In genomic region chr2:174428214-174428613, GRCh38 we compare ENCODE assay signal across 1 cellular context.
TF ChIP-seq lines count a peak whose summit lies in the region.

No MANE protein-coding gene starts in this region.

TF ChIP-seq in HepG2, 621 proteins besides CTCF, POLR2A, EP300 and RAD21 (continued from another document and continues in another):
- TF ChIP-seq PBX3 (CRISPR knock-in tag; IDR thresholded peaks at IDR 0.05; ENCODE audit: borderline replicate concordance) (no peak), NRL (CRISPR knock-in tag; IDR thresholded peaks at IDR 0.05; ENCODE audit: borderline replicate concordance) (no peak), ZNF543 (CRISPR knock-in tag; IDR thresholded peaks at IDR 0.05) (no peak), ZBED4 (CRISPR knock-in tag; IDR thresholded peaks at IDR 0.05; ENCODE audit: borderline replicate concordance) (no peak), GABPA (IDR thresholded peaks at IDR 0.05; ENCODE audit: low read depth, low read length) (no peak), GABPA (CRISPR knock-in tag; IDR thresholded peaks at IDR 0.05; ENCODE audit: low read depth) (peak; percentile 31; the same call in 1 of the 2 replicates), ZNF569 (CRISPR knock-in tag; IDR thresholded peaks at IDR 0.05; ENCODE audit: borderline replicate concordance) (no peak), NCOA2 (CRISPR knock-in tag; IDR thresholded peaks at IDR 0.05) (no peak), ZNF326 (CRISPR knock-in tag; IDR thresholded peaks at IDR 0.05; ENCODE audit: borderline replicate concordance) (no peak), MEIS1 (CRISPR knock-in tag; IDR thresholded peaks at IDR 0.05; ENCODE audit: borderline replicate concordance) (no peak), ATF5 (CRISPR knock-in tag; IDR thresholded peaks at IDR 0.05; ENCODE audit: low read depth) (no peak), ZZZ3 (CRISPR knock-in tag; IDR thresholded peaks at IDR 0.05; ENCODE audit: borderline replicate concordance) (no peak), ZNF75D (CRISPR knock-in tag; IDR thresholded peaks at IDR 0.05; ENCODE audit: borderline replicate concordance) (no peak), PRDM15 (CRISPR knock-in tag; IDR thresholded peaks at IDR 0.05) (no peak), ZNF281 (CRISPR knock-in tag; IDR thresholded peaks at IDR 0.05; ENCODE audit: borderline replicate concordance) (no peak), SOX6 (IDR thresholded peaks at IDR 0.05) (no peak), SOX6 (CRISPR knock-in tag; IDR thresholded peaks at IDR 0.05) (peak; percentile 50; the same call in 1 of the 2 replicates), PREB (CRISPR knock-in tag; IDR thresholded peaks at IDR 0.05) (no peak), ZNF572 (CRISPR knock-in tag; IDR thresholded peaks at IDR 0.05) (no peak), ZBTB3 (CRISPR knock-in tag; IDR thresholded peaks at IDR 0.05; ENCODE audit: borderline replicate concordance, low read depth) (no peak), NFYB (CRISPR knock-in tag; IDR thresholded peaks at IDR 0.05) (no peak), SP140L (CRISPR knock-in tag; IDR thresholded peaks at IDR 0.05; ENCODE audit: borderline replicate concordance) (no peak), NPAS2 (CRISPR knock-in tag; IDR thresholded peaks at IDR 0.05; ENCODE audit: borderline replicate concordance) (no peak), HINFP (CRISPR knock-in tag; IDR thresholded peaks at IDR 0.05; ENCODE audit: low read depth) (no peak), TEAD2 (CRISPR knock-in tag; IDR thresholded peaks at IDR 0.05) (no peak), ZNF550 (CRISPR knock-in tag; IDR thresholded peaks at IDR 0.05; ENCODE audit: borderline replicate concordance) (no peak), HOXA9 (CRISPR knock-in tag; IDR thresholded peaks at IDR 0.05; ENCODE audit: borderline replicate concordance) (no peak), ARID5B (CRISPR knock-in tag; IDR thresholded peaks at IDR 0.05) (peak; percentile 78), UBTF (CRISPR knock-in tag; IDR thresholded peaks at IDR 0.05) (no peak), HIVEP1 (CRISPR knock-in tag; IDR thresholded peaks at IDR 0.05) (no peak), EHMT2 (IDR thresholded peaks at IDR 0.05; ENCODE audit: borderline replicate concordance, low read depth, low read length) (no peak), NFKBIZ (CRISPR knock-in tag; IDR thresholded peaks at IDR 0.05) (no peak), E2F5 (CRISPR knock-in tag; conservative IDR thresholded peaks at IDR 0.05) (no peak), THAP11 (CRISPR knock-in tag; IDR thresholded peaks at IDR 0.05) (peak; percentile 22; the same call in 1 of the 2 replicates), ZMAT3 (CRISPR knock-in tag; conservative IDR thresholded peaks at IDR 0.05) (no peak), RELA (CRISPR knock-in tag; IDR thresholded peaks at IDR 0.05) (no peak), DMAP1 (CRISPR knock-in tag; IDR thresholded peaks at IDR 0.05) (no peak)
